In genomic region chr2:228613133-228613532, GRCh38 we compare ENCODE assay signal across 9 cellular contexts.
DNase-seq lines count a peak whose midpoint lies in the region; ATAC-seq and TF ChIP-seq lines count a peak whose summit lies in the region.
"Had no signal": no experiment of that assay in that cellular context is flagged by ENCODE, and none has a peak within 500 bp of the region (broad histone marks: within the 10 kb centered on the region; RNA-seq: fewer than 3 reads in every experiment).

No MANE protein-coding gene starts in this region.

- TF ChIP-seq POLR2A in HCT116 (IDR thresholded peaks at IDR 0.05; ENCODE audit: borderline replicate concordance, extremely low read depth, insufficient read depth, insufficient read length), result no peak

- TF ChIP-seq CTCF in HCT116 (IDR thresholded peaks at IDR 0.05 in 2 of 3, conservative IDR thresholded peaks at IDR 0.05 in 1 of 3; ENCODE audit: borderline replicate concordance in 1 of 3, insufficient read depth in 1 of 3, low read depth in 2 of 3, low read length in 2 of 3) (no peak), PC-3 (conservative IDR thresholded peaks at IDR 0.05; ENCODE audit: low read depth, low read length) (no peak), fibroblast of villous mesenchyme (IDR thresholded peaks at IDR 0.05; ENCODE audit: insufficient read depth, low read depth, low read length) (no peak), dorsolateral prefrontal cortex (IDR thresholded peaks at IDR 0.05 in 54 of 56, conservative IDR thresholded peaks at IDR 0.05 in 2 of 56; ENCODE audit: low read depth in 1 of 56, partially characterized antibody in 56 of 56) (no peak)

- no peaks in the 10 kb centered on the region for H3K9me2 ChIP-seq in HCT116 (ENCODE audit: insufficient read depth)
- no peaks in the 10 kb centered on the region for H3K9me2 ChIP-seq in PC-3 (replicated peaks; ENCODE audit: low read length)

- H3K27me3 ChIP-seq in HCT116 (ENCODE audit: insufficient read depth, low read length) (no peaks in the 10 kb centered on the region), PC-3 (ENCODE audit: low read length) (no peaks in the 10 kb centered on the region), dorsolateral prefrontal cortex (no peaks in the 10 kb centered on the region)

- H3K27ac ChIP-seq in HCT116 (ENCODE audit: low read depth, low read length) (no peak overlapping the region), PC-3 (ENCODE audit: low read length) (peak overlapping the region; percentile 95), dorsolateral prefrontal cortex (no peak overlapping the region)

- peaks cover 6% of the 10 kb centered on the region for H3F3A ChIP-seq in PC-3 (ENCODE audit: low read length, unreplicated experiment)

- RAD21 ChIA-PET in HCT116 (lab: Charles Lee; ENCODE audit: low non-redundant PET in 1 of 2, low total read pairs in 2 of 2, uncharacterized antibody in 2 of 2, unreplicated experiment in 2 of 2), result no interaction called here

- no peaks in the 10 kb centered on the region for H3K4me1 ChIP-seq in HCT116 (ENCODE audit: control insufficient read depth in 1 of 2, insufficient read depth in 2 of 2, low read length in 2 of 2)
- H3K4me1 ChIP-seq in PC-3 (ENCODE audit: insufficient read depth, low read length), result peaks cover 32% of the 10 kb centered on the region

- H3K4me2 ChIP-seq in HCT116 (ENCODE audit: low read length), result no peak overlapping the region
- H3K4me2 ChIP-seq in PC-3 (ENCODE audit: low read length), result peak overlapping the region; percentile 44

- no peak for TF ChIP-seq RAD21 in HCT116 (IDR thresholded peaks at IDR 0.05; ENCODE audit: low read depth)

- peak; percentile 94 for DNase-seq in EL
- peak; percentile 7 for DNase-seq in HCT116 (ENCODE audit: low read depth, low spot score)
- peak; percentile 95 for DNase-seq in PC-3
- DNase-seq in fibroblast of villous mesenchyme (ENCODE audit: low read depth), result peak; percentile 88
- no peak for DNase-seq in HT-29 (ENCODE audit: low spot score)
- DNase-seq in dorsolateral prefrontal cortex, result no peak
- DNase-seq in NCI-H2171 (lab: John Stamatoyannopoulos, UW), result no peak
- DNase-seq: dermis blood vessel endothelial cell had no signal

- no peak for ATAC-seq in HCT116
- ATAC-seq in PC-3, result peak; percentile 87
- ATAC-seq in GM19324 (IDR thresholded peaks at IDR 0.05; ENCODE audit: low FRiP score, unreplicated experiment), result no peak

- no peaks in the 10 kb centered on the region for H3K79me2 ChIP-seq in HCT116 (ENCODE audit: insufficient read depth, low read length)
- no peaks in the 10 kb centered on the region for H3K79me2 ChIP-seq in PC-3 (ENCODE audit: low read length)

- H3K9me3 ChIP-seq in HCT116 (ENCODE audit: control insufficient read depth in 1 of 2, insufficient read depth in 1 of 2, low read depth in 1 of 2, low read length in 2 of 2) (no peaks in the 10 kb centered on the region), PC-3 (ENCODE audit: low read length) (no peaks in the 10 kb centered on the region)

- CTCF ChIA-PET in HCT116 (lab: Charles Lee) (no interaction called here), PC-3 (lab: Charles Lee) (interaction anchor here (1.2 kb wide), 1 partner anchor 45 kb away, joined by 5 read pairs; no protein-coding TSS in a partner anchor)

- no peak overlapping the region for H3K9ac ChIP-seq in HCT116 (ENCODE audit: low read length)
- H3K9ac ChIP-seq in PC-3 (ENCODE audit: low read length), result peak overlapping the region; percentile 71

- intact Hi-C loops in HCT116 (cut with micrococcal nuclease), result no loop called here
- intact Hi-C loops in PC-3 (cut with micrococcal nuclease), result no loop called here
- intact Hi-C loops in dorsolateral prefrontal cortex (cut with DNase I), result no loop called here

- no TSS peak for BruUV-seq in HCT116 (replicated peaks; lab: Mats Ljungman, UMichigan)
- no TSS peak for BruUV-seq in PC-3 (replicated peaks; lab: Mats Ljungman, UMichigan)

- no peak overlapping the region for H3K4me3 ChIP-seq in HCT116 (replicated peaks in 1 of 2; ENCODE audit: low read depth in 1 of 2, low read length in 2 of 2)
- H3K4me3 ChIP-seq in PC-3 (ENCODE audit: low read length), result no peak overlapping the region
- no peak overlapping the region for H3K4me3 ChIP-seq in fibroblast of villous mesenchyme (ENCODE audit: low read depth, low read length)
- H3K4me3 ChIP-seq in dorsolateral prefrontal cortex, result no peak overlapping the region

- no peaks in the 10 kb centered on the region for H4K20me1 ChIP-seq in HCT116 (ENCODE audit: insufficient read depth)
- H4K20me1 ChIP-seq in PC-3 (ENCODE audit: low read length), result no peaks in the 10 kb centered on the region

- H3K36me3 ChIP-seq in HCT116 (ENCODE audit: control insufficient read depth in 1 of 2, insufficient read depth in 2 of 2, low read length in 2 of 2), result no peaks in the 10 kb centered on the region
- H3K36me3 ChIP-seq in PC-3 (ENCODE audit: low read depth, low read length), result no peaks in the 10 kb centered on the region

- H2AFZ ChIP-seq in HCT116 (ENCODE audit: low read depth, low read length, poor library complexity, severe bottlenecking) (no peak overlapping the region), PC-3 (ENCODE audit: low read length) (no peak overlapping the region)

- POLR2A ChIA-PET in HCT116 (lab: Charles Lee), result no interaction called here
- POLR2A ChIA-PET in PC-3 (lab: Charles Lee; ENCODE audit: unreplicated experiment), result no interaction called here

TF ChIP-seq in HCT116, 20 proteins besides CTCF, POLR2A, EP300 and RAD21:
- TF ChIP-seq ELF1 (IDR thresholded peaks at IDR 0.05; ENCODE audit: borderline replicate concordance, low read depth) (no peak), SP1 (IDR thresholded peaks at IDR 0.05; ENCODE audit: low read depth) (no peak), TCF7L2 (IDR thresholded peaks at IDR 0.05; ENCODE audit: borderline replicate concordance, extremely low read depth, insufficient read depth, insufficient read length) (no peak), JUND (IDR thresholded peaks at IDR 0.05) (0 out of 2 replicates have a peak, but pooled peaks have one; percentile 8), MAX (IDR thresholded peaks at IDR 0.05) (no peak), ZFX (IDR thresholded peaks at IDR 0.05) (no peak), POLR2AphosphoS5 (IDR thresholded peaks at IDR 0.05; ENCODE audit: low read depth, low read length) (no peak), FOSL1 (IDR thresholded peaks at IDR 0.05; ENCODE audit: low read depth) (peak; percentile 24; the same call in 1 of the 2 replicates), YY1 (IDR thresholded peaks at IDR 0.05; ENCODE audit: extremely low read depth, insufficient replicate concordance, low read depth, low read length) (no peak), EZH2 (IDR thresholded peaks at IDR 0.05) (no peak), REST (IDR thresholded peaks at IDR 0.05; ENCODE audit: low read depth) (no peak), ATF3 (IDR thresholded peaks at IDR 0.05) (no peak), EZH2phosphoT487 (IDR thresholded peaks at IDR 0.05; ENCODE audit: borderline replicate concordance) (no peak), CBX3 (IDR thresholded peaks at IDR 0.05; ENCODE audit: low read depth) (no peak)

Comparison
In these comparisons a context has a peak if more than half of its experiments do, and no peak if none do; other contexts are left out.
1. DNase-seq: peak in EL (single experiment), HCT116 (single experiment), PC-3 (single experiment) and fibroblast of villous mesenchyme (single experiment); none in HT-29 (single experiment), dorsolateral prefrontal cortex (0 of 10) and NCI-H2171 (single experiment).